ENCODE assay signal across 9 cellular contexts in the genomic region with DNA sequence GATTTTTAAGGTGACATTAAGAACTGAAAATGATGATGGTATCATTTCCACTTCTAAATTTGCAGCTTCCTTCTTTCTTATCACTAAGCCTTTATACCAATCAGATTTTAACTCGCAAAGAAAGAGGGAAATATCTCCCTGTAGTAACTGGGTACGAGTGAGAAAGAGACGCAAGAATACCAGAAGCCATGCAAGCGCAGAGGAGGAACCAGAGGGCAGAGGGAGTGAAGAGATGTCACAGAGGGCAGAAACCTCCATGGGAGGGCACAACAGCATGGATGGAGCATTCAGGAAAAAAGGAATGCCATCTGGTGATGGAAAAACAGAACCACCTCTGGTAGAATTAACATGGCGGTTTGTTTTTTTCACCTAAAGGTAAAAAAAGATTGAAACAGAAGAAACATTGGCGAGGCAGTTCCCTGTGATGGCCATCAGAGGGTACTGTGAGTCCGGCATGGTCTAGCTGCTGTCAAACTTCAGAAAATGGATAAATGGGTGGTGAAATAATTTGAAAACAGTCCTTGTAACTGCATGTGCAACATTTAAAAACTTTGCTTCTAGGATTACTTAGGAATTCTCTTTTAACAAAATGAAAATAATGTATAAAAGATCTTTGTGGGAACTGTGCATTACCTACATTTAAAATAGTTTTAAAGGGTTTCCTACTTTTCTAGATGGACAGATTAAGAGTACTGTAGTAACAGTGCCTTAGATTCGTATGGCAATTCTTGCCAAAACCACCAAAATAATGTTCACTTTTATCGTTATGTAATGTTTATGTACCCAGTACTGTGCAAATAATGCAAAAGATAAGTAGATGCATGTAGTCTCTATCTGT.
DNase-seq lines count a peak whose midpoint lies in the region; ATAC-seq, FAIRE-seq and TF ChIP-seq lines count a peak whose summit lies in the region.
"Had no signal": no experiment of that assay in that cellular context is flagged by ENCODE, and none has a peak within 500 bp of the region (broad histone marks: within the 10 kb centered on the region; RNA-seq: fewer than 3 reads in every experiment).

No MANE protein-coding gene starts in this region.

- H3K27ac ChIP-seq in adrenal gland (no peak overlapping the region), kidney (ENCODE audit: low read depth in 2 of 2, low read length in 2 of 2) (no peak overlapping the region)

- no peaks in the 10 kb centered on the region for H3K27me3 ChIP-seq in adrenal gland

- no peaks in the 10 kb centered on the region for H3K9me3 Mint-ChIP-seq in activated CD4-positive, alpha-beta memory T cell treated with anti-CD3 and anti-CD28 coated beads, Interleukin-2, amount 10 ng/mL, durations not matched to agents 7 days and 5 days
- H3K9me3 Mint-ChIP-seq in activated CD4-positive, alpha-beta memory T cell treated with anti-CD3 and anti-CD28 coated beads for 36 hours: no peaks in the 10 kb centered on the region

- DNase-seq in activated CD4-positive, alpha-beta memory T cell treated with anti-CD3 and anti-CD28 coated beads, Interleukin-2, amount 10 ng/mL, durations not matched to agents 7 days and 5 days: peak; percentile 17
- no peak for DNase-seq in activated CD4-positive, alpha-beta memory T cell treated with anti-CD3 and anti-CD28 coated beads for 36 hours
- DNase-seq in HuH-7.5 (ENCODE audit: low spot score) (peak; percentile 20), adrenal gland (peak in 6 of 7 donors; percentile 19 to 65 (median 46)), kidney (no peak), NCI-H1092 treated with DMSO at 0.1 percent for 48 hours (lab: John Stamatoyannopoulos, UW) (no peak)

- H3K36me3 ChIP-seq in adrenal gland (replicated peaks in 1 of 2): no peaks in the 10 kb centered on the region
- H3K36me3 ChIP-seq in kidney (ENCODE audit: control insufficient read depth in 1 of 2, insufficient read depth in 2 of 2, low read length in 2 of 2): no peaks in the 10 kb centered on the region

- CTCF ChIA-PET in activated CD4-positive, alpha-beta memory T cell treated with anti-CD3 and anti-CD28 coated beads, Interleukin-2, amount 10 ng/mL, durations not matched to agents 7 days and 5 days (lab: Charles Lee): no interaction called here
- CTCF ChIA-PET in activated CD4-positive, alpha-beta memory T cell treated with anti-CD3 and anti-CD28 coated beads for 36 hours (lab: Charles Lee): interaction anchor here (0.7 to 2.8 kb wide), 2 partner anchors 25 to 800 kb away, joined by 3 to 9 read pairs; no protein-coding TSS in a partner anchor

- peak; percentile 66 to 83 (median 74) for TF ChIP-seq CTCF in adrenal gland (IDR thresholded peaks at IDR 0.05)
- peak; percentile 59 for TF ChIP-seq CTCF in kidney (IDR thresholded peaks at IDR 0.05; ENCODE audit: borderline replicate concordance, extremely low read depth, insufficient read depth)

- 62 to 73% (median 68%) methylated on average over 9 of the region's 9 CpGs for WGBS in adrenal gland, 4 donors

- POLR2A ChIA-PET in activated CD4-positive, alpha-beta memory T cell treated with anti-CD3 and anti-CD28 coated beads, Interleukin-2, amount 10 ng/mL, durations not matched to agents 7 days and 5 days (lab: Charles Lee): no interaction called here
- POLR2A ChIA-PET in activated CD4-positive, alpha-beta memory T cell treated with anti-CD3 and anti-CD28 coated beads for 36 hours (lab: Charles Lee): no interaction called here

- no peak overlapping the region for H3K9ac ChIP-seq in kidney (ENCODE audit: low read length in 2 of 2)

- H3K27ac Mint-ChIP-seq in activated CD4-positive, alpha-beta memory T cell treated with anti-CD3 and anti-CD28 coated beads, Interleukin-2, amount 10 ng/mL, durations not matched to agents 7 days and 5 days: no peak overlapping the region
- no peak overlapping the region for H3K27ac Mint-ChIP-seq in activated CD4-positive, alpha-beta memory T cell treated with anti-CD3 and anti-CD28 coated beads for 36 hours
- H3K27ac Mint-ChIP-seq: activated naive CD8-positive, alpha-beta T cell had no signal

- peaks cover 0 to 8% of the 10 kb centered on the region in 2 donors for H3K4me1 ChIP-seq in adrenal gland (replicated peaks in 1 of 2)
- no peaks in the 10 kb centered on the region for H3K4me1 ChIP-seq in kidney (ENCODE audit: control insufficient read depth in 1 of 2, insufficient read depth in 1 of 2, low read depth in 1 of 2, low read length in 2 of 2)

- H3K4me1 Mint-ChIP-seq in activated CD4-positive, alpha-beta memory T cell treated with anti-CD3 and anti-CD28 coated beads, Interleukin-2, amount 10 ng/mL, durations not matched to agents 7 days and 5 days: no peaks in the 10 kb centered on the region
- peaks cover 5% of the 10 kb centered on the region for H3K4me1 Mint-ChIP-seq in activated CD4-positive, alpha-beta memory T cell treated with anti-CD3 and anti-CD28 coated beads for 36 hours (ENCODE audit: low read depth)

- H3K9me3 ChIP-seq in adrenal gland (replicated peaks in 1 of 3): no peaks in the 10 kb centered on the region
- no peaks in the 10 kb centered on the region for H3K9me3 ChIP-seq in kidney (ENCODE audit: control insufficient read depth in 1 of 2, low read length in 2 of 2)

- H3K4me3 Mint-ChIP-seq in activated CD4-positive, alpha-beta memory T cell treated with anti-CD3 and anti-CD28 coated beads, Interleukin-2, amount 10 ng/mL, durations not matched to agents 7 days and 5 days: no peak overlapping the region
- H3K4me3 Mint-ChIP-seq in activated CD4-positive, alpha-beta memory T cell treated with anti-CD3 and anti-CD28 coated beads for 36 hours: no peak overlapping the region
- H3K4me3 Mint-ChIP-seq: activated naive CD8-positive, alpha-beta T cell had no signal

- no peaks in the 10 kb centered on the region for H3K36me3 Mint-ChIP-seq in activated CD4-positive, alpha-beta memory T cell treated with anti-CD3 and anti-CD28 coated beads, Interleukin-2, amount 10 ng/mL, durations not matched to agents 7 days and 5 days (ENCODE audit: low read depth)
- peaks cover 7% of the 10 kb centered on the region for H3K36me3 Mint-ChIP-seq in activated CD4-positive, alpha-beta memory T cell treated with anti-CD3 and anti-CD28 coated beads for 36 hours

- ATAC-seq in HG02970 (IDR thresholded peaks at IDR 0.05; ENCODE audit: low FRiP score, unreplicated experiment) (no peak), HG03565 (IDR thresholded peaks at IDR 0.05; ENCODE audit: unreplicated experiment) (no peak)

- H3K4me3 ChIP-seq in adrenal gland: no peak overlapping the region
- H3K4me3 ChIP-seq in kidney (ENCODE audit: low read length in 2 of 2): no peak overlapping the region

- no peak for TF ChIP-seq POLR2A in adrenal gland (IDR thresholded peaks at IDR 0.05)

- FAIRE-seq in kidney (lab: Jason Lieb, UNC): no peak

- intact Hi-C loops in activated CD4-positive, alpha-beta memory T cell treated with anti-CD3 and anti-CD28 coated beads for 36 hours (cut with micrococcal nuclease): no loop called here
- intact Hi-C loops in adrenal gland (cut with DNase I): no loop called here
- intact Hi-C loops in kidney (cut with DNase I): no loop called here

- H3K27me3 Mint-ChIP-seq in activated CD4-positive, alpha-beta memory T cell treated with anti-CD3 and anti-CD28 coated beads, Interleukin-2, amount 10 ng/mL, durations not matched to agents 7 days and 5 days: no peaks in the 10 kb centered on the region
- no peaks in the 10 kb centered on the region for H3K27me3 Mint-ChIP-seq in activated CD4-positive, alpha-beta memory T cell treated with anti-CD3 and anti-CD28 coated beads for 36 hours
- H3K27me3 Mint-ChIP-seq: activated naive CD8-positive, alpha-beta T cell had no signal

Comparison
In these comparisons a context has a peak if more than half of its experiments do, and no peak if none do; other contexts are left out.
1. DNase-seq: peak in activated CD4-positive, alpha-beta memory T cell treated with anti-CD3 and anti-CD28 coated beads, Interleukin-2, amount 10 ng/mL, durations not matched to agents 7 days and 5 days (single experiment), HuH-7.5 (single experiment) and adrenal gland (6 of 7); none in activated CD4-positive, alpha-beta memory T cell treated with anti-CD3 and anti-CD28 coated beads for 36 hours (single experiment), kidney (single experiment) and NCI-H1092 treated with DMSO at 0.1 percent for 48 hours (single experiment).